In genomic region chr4:149409186-149410056, GRCh38 we compare ENCODE assay signal across 12 cellular contexts.
DNase-seq lines count a peak whose midpoint lies in the region; ATAC-seq lines count a peak whose summit lies in the region.
"Had no signal": no experiment of that assay in that cellular context is flagged by ENCODE, and none has a peak within 500 bp of the region (broad histone marks: within the 10 kb centered on the region; RNA-seq: fewer than 3 reads in every experiment).

No MANE protein-coding gene starts in this region.

- no peak overlapping the region for H4K12ac ChIP-seq in trophoblast cell (ENCODE audit: low read depth, low read length)

- H2AFZ ChIP-seq in trophoblast cell (ENCODE audit: insufficient read depth, low read length, poor library complexity) = no peak overlapping the region

- no peak overlapping the region for H3K14ac ChIP-seq in trophoblast cell (ENCODE audit: low read length)

- H3K27me3 ChIP-seq in aorta (ENCODE audit: control insufficient read depth in 1 of 2, insufficient read depth in 2 of 2, low read length in 1 of 2) (no peaks in the 10 kb centered on the region), trophoblast cell (ENCODE audit: insufficient read depth, low read length) (no peaks in the 10 kb centered on the region)
- H3K27me3 ChIP-seq: esophagus muscularis mucosa had no signal

- no peak overlapping the region for H3K23ac ChIP-seq in trophoblast cell (ENCODE audit: low read length)

- no peak overlapping the region for H3K9ac ChIP-seq in trophoblast cell (ENCODE audit: low read length)

- DNase-seq in NCI-H82 (lab: John Stamatoyannopoulos, UW) (peak; percentile 6), NCI-H82 treated with DMSO at 0.1 percent for 48 hours (lab: John Stamatoyannopoulos, UW; ENCODE audit: unreplicated experiment) (no peak), astrocyte of the hippocampus (ENCODE audit: low read depth, low spot score) (peak; percentile 95), hepatic stellate cell (ENCODE audit: low spot score) (peak; percentile 8), aorta (peak; percentile 63 to 73), trophoblast cell (no peak), germinal center (ENCODE audit: low spot score) (no peak)
- DNase-seq: activated gamma-delta T cell, NCI-H1048, nephron progenitor cell had no signal

- H3K4ac ChIP-seq in trophoblast cell (ENCODE audit: low read depth, low read length) = no peak overlapping the region

- no peak overlapping the region for H2BK5ac ChIP-seq in trophoblast cell (ENCODE audit: low read depth, low read length, poor library complexity)

- no peak overlapping the region for H3K4me2 ChIP-seq in trophoblast cell (ENCODE audit: low read length)

- H4K91ac ChIP-seq in trophoblast cell (ENCODE audit: low read depth, low read length) = no peak overlapping the region

- no peak overlapping the region for H2AK5ac ChIP-seq in trophoblast cell (ENCODE audit: low read length)

- no peaks in the 10 kb centered on the region for H3K9me3 ChIP-seq in aorta (ENCODE audit: control insufficient read depth, low read length)
- no peaks in the 10 kb centered on the region for H3K9me3 ChIP-seq in trophoblast cell (ENCODE audit: insufficient read depth, low read depth, low read length)
- H3K9me3 ChIP-seq: esophagus muscularis mucosa had no signal

- H3K36me3 ChIP-seq in aorta (ENCODE audit: control insufficient read depth in 1 of 2, insufficient read depth in 2 of 2, low read length in 1 of 2) = no peaks in the 10 kb centered on the region
- no peaks in the 10 kb centered on the region for H3K36me3 ChIP-seq in trophoblast cell (ENCODE audit: control insufficient read depth in 1 of 2, insufficient read depth in 2 of 2, low read length in 2 of 2)
- H3K36me3 ChIP-seq: esophagus muscularis mucosa had no signal

- ATAC-seq in aorta (ENCODE audit: low FRiP score) (no peak), HG02981 (IDR thresholded peaks at IDR 0.05; ENCODE audit: unreplicated experiment) (no peak)

- no peak overlapping the region for H2BK12ac ChIP-seq in trophoblast cell (ENCODE audit: low read length)

- no peak overlapping the region for H3K18ac ChIP-seq in trophoblast cell (ENCODE audit: low read length)

- H3K27ac ChIP-seq in aorta (ENCODE audit: low read depth in 1 of 2, low read length in 2 of 2) (peak overlapping the region in 1 of 2 donors; percentile 21), trophoblast cell (ENCODE audit: low read depth, low read length) (no peak overlapping the region)

- H3K79me1 ChIP-seq in trophoblast cell (ENCODE audit: low read length) = no peaks in the 10 kb centered on the region

- no peaks in the 10 kb centered on the region for H3K79me2 ChIP-seq in trophoblast cell (ENCODE audit: control insufficient read depth, insufficient read depth, low read length, poor library complexity)

- H3K4me1 ChIP-seq in aorta (ENCODE audit: control insufficient read depth in 1 of 2, insufficient read depth in 2 of 2, low read length in 2 of 2) (no peaks in the 10 kb centered on the region), trophoblast cell (ENCODE audit: control insufficient read depth in 1 of 2, insufficient read depth in 2 of 2, low read length in 2 of 2) (no peaks in the 10 kb centered on the region)

- intact Hi-C loops in aorta (cut with DNase I) = no loop called here

- whole genome bisulfite sequencing in aorta, 2 donors = 38 to 39% methylated on average over 10 of the region's 10 CpGs
- no CpG with 5 or more reads among the region's 10 CpGs for WGBS in trophoblast cell (ENCODE audit: extremely low coverage, insufficient coverage, insufficient read length)

- no peak overlapping the region for H2BK120ac ChIP-seq in trophoblast cell (ENCODE audit: insufficient read depth, low read length, poor library complexity)

- no peak overlapping the region for H4K8ac ChIP-seq in trophoblast cell (ENCODE audit: low read depth, low read length)

- H3K4me3 ChIP-seq in aorta (ENCODE audit: low read length in 2 of 2) = no peak overlapping the region
- no peak overlapping the region for H3K4me3 ChIP-seq in trophoblast cell (ENCODE audit: low read depth, low read length)
- H3K4me3 ChIP-seq: esophagus muscularis mucosa had no signal

Comparison
In these comparisons a context has a peak if more than half of its experiments do, and no peak if none do; other contexts are left out.
1. DNase-seq: peak in NCI-H82 (single experiment), astrocyte of the hippocampus (single experiment), hepatic stellate cell (single experiment) and aorta (2 of 2); none in NCI-H82 treated with DMSO at 0.1 percent for 48 hours (single experiment), trophoblast cell (0 of 2) and germinal center (single experiment).